In genomic region chr19:58097783-58098681, GRCh38 we compare ENCODE assay signal across 8 cellular contexts. TPM values are rescaled to one million over a fixed set of nuclear protein-coding genes. Genes with fewer than 3 reads are reported as not detected.
A peak's percentile ranks its signal among the peaks of the same experiment; 100 is the strongest.
DNase-seq lines count a peak whose midpoint lies in the region; ATAC-seq lines count a peak whose summit lies in the region.

Gene ZSCAN18 (minus strand): TSS chr19:58098231. CDS start chr19:58090267, 7,964 bp downstream.

- peaks cover 4 to 68% (median 50%) of the 10 kb centered on the region in 8 donors for H3K9me3 Mint-ChIP-seq in CD4-positive, alpha-beta memory T cell
- H3K9me3 Mint-ChIP-seq in central memory CD8-positive, alpha-beta T cell, result peaks cover 17% of the 10 kb centered on the region

- H3K27ac ChIP-seq in CD4-positive, alpha-beta memory T cell (ENCODE audit: low read depth, low read length), result peak within 1 kb of the TSS; percentile 98

- POLR2A ChIA-PET in CD4-positive, alpha-beta memory T cell (lab: Charles Lee; ENCODE audit: partially characterized antibody), result interaction anchor here (0.7 to 2.1 kb wide), 3 partner anchors 85 to 181 kb away, joined by 3 to 7 read pairs (median 7); partner anchors contain the start of genes ZNF274 and ZNF606

- intact Hi-C loops in CD4-positive, alpha-beta memory T cell (cut with micrococcal nuclease), result loop anchor here (1.0 to 5.0 kb wide), 3 partner anchors 52 to 181 kb away; partner anchors contain the start of genes ZNF329, ZNF417 and ZNF606

- H3K27me3 ChIP-seq in CD4-positive, alpha-beta memory T cell (ENCODE audit: insufficient read depth, low read length), result no peaks in the 10 kb centered on the region

- peaks cover 26 to 29% of the 10 kb centered on the region in 2 donors for H3K36me3 Mint-ChIP-seq in CD4-positive, alpha-beta memory T cell
- H3K36me3 Mint-ChIP-seq in central memory CD8-positive, alpha-beta T cell (ENCODE audit: insufficient read depth), result peaks cover 24% of the 10 kb centered on the region

- no peaks in the 10 kb centered on the region for H3K36me3 ChIP-seq in CD4-positive, alpha-beta memory T cell (ENCODE audit: insufficient read depth, low read length)

- H3K27ac Mint-ChIP-seq in CD4-positive, alpha-beta memory T cell, result peak within 1 kb of the TSS; percentile 100
- H3K27ac Mint-ChIP-seq in central memory CD8-positive, alpha-beta T cell (ENCODE audit: low read depth), result peak within 1 kb of the TSS; percentile 100

- H3K9me3 ChIP-seq in CD4-positive, alpha-beta memory T cell (ENCODE audit: control insufficient read depth in 1 of 2, low read length in 2 of 2), result peaks cover 0 to 3% of the 10 kb centered on the region in 2 donors

- peak; percentile 96 for ATAC-seq in GM21786 (IDR thresholded peaks at IDR 0.05; ENCODE audit: unreplicated experiment)
- peak; percentile 98 for ATAC-seq in activated CD4-positive, CD25-positive, alpha-beta regulatory T cell treated with anti-CD3 and anti-CD28 coated beads, Interleukin-2, amount 50 U/mL, for 24 hours
- ATAC-seq in central memory CD8-positive, alpha-beta T cell (replicated peaks; ENCODE audit: extremely low read depth, poor library complexity, severe bottlenecking), result peak; percentile 89
- ATAC-seq in GM21447 (IDR thresholded peaks at IDR 0.05; ENCODE audit: unreplicated experiment), result no peak

- H3K4me3 ChIP-seq in CD4-positive, alpha-beta memory T cell (ENCODE audit: low read length in 2 of 2), result peak within 1 kb of the TSS; percentile 61 to 69

- peak; percentile 98 to 99 (median 99) for DNase-seq in CD4-positive, alpha-beta memory T cell
- DNase-seq in NCI-H2029 (lab: John Stamatoyannopoulos, UW) (peak; percentile 87), inferior parietal cortex (ENCODE audit: extremely low spot score) (peak; percentile 98), smooth muscle cell of the brain vasculature (ENCODE audit: low read depth, low spot score) (peak; percentile 82)
- DNase-seq in central memory CD8-positive, alpha-beta T cell (ENCODE audit: low spot score in 2 of 2), result peak; percentile 91 to 98

- peaks cover 7 to 28% (median 14%) of the 10 kb centered on the region in 4 donors for H3K4me1 Mint-ChIP-seq in CD4-positive, alpha-beta memory T cell
- H3K4me1 Mint-ChIP-seq in central memory CD8-positive, alpha-beta T cell, result peaks cover 8% of the 10 kb centered on the region

- CTCF ChIA-PET in CD4-positive, alpha-beta memory T cell (lab: Charles Lee; ENCODE audit: partially characterized antibody), result no interaction called here

- H3K4me3 Mint-ChIP-seq in CD4-positive, alpha-beta memory T cell, result peak within 1 kb of the TSS; percentile 88 to 97 (median 92)
- peak within 1 kb of the TSS; percentile 84 for H3K4me3 Mint-ChIP-seq in central memory CD8-positive, alpha-beta T cell

- H3K27me3 Mint-ChIP-seq in CD4-positive, alpha-beta memory T cell, result peaks cover 0 to 3% of the 10 kb centered on the region in 2 donors
- H3K27me3 Mint-ChIP-seq in central memory CD8-positive, alpha-beta T cell, result no peaks in the 10 kb centered on the region

- H3K4me1 ChIP-seq in CD4-positive, alpha-beta memory T cell (ENCODE audit: insufficient read depth, low read length), result peaks cover 5% of the 10 kb centered on the region

RNA-seq across cellular contexts. Expression of gene ZSCAN18, which starts in this region (rescaled TPM):
- total RNA-seq in CD4-positive, alpha-beta memory T cell, result 10 to 100 TPM; 63.2 to 69.1 TPM
- 10 to 100 TPM; 15.3 to 16.4 TPM for polyA plus RNA-seq in CD4-positive, alpha-beta memory T cell
